Comparison of ENCODE assay signal across 8 cellular contexts in genomic region chr17:7856081-7856791, GRCh38. TPM values are rescaled to one million over a fixed set of nuclear protein-coding genes. Genes with fewer than 3 reads are reported as not detected.
A peak's percentile ranks its signal among the peaks of the same experiment; 100 is the strongest.
DNase-seq lines count a peak whose midpoint lies in the region; ATAC-seq and TF ChIP-seq lines count a peak whose summit lies in the region.

No MANE protein-coding gene starts in this region.

- peak overlapping the region; percentile 82 for H3K27ac ChIP-seq in RWPE2 (ENCODE audit: poor library complexity, severe bottlenecking)
- peak overlapping the region; percentile 88 for H3K27ac ChIP-seq in effector memory CD4-positive, alpha-beta T cell (ENCODE audit: insufficient read depth, low read length, poor library complexity, severe bottlenecking)

- ATAC-seq in RWPE2 (ENCODE audit: low read depth) (no peak), HG03196 (IDR thresholded peaks at IDR 0.05; ENCODE audit: unreplicated experiment) (no peak)

- H3K27me3 ChIP-seq in RWPE2 (ENCODE audit: insufficient read depth, poor library complexity, severe bottlenecking), result no peaks in the 10 kb centered on the region
- no peaks in the 10 kb centered on the region for H3K27me3 ChIP-seq in effector memory CD4-positive, alpha-beta T cell (replicated peaks; ENCODE audit: control insufficient read depth, insufficient read depth, low read length, poor library complexity, severe bottlenecking)

- H3K4me3 ChIP-seq in RWPE2 (ENCODE audit: severe bottlenecking), result peak overlapping the region; percentile 59
- peak overlapping the region; percentile 66 for H3K4me3 ChIP-seq in effector memory CD4-positive, alpha-beta T cell (ENCODE audit: insufficient read depth, low read depth, low read length, poor library complexity, severe bottlenecking)

- peaks cover 40% of the 10 kb centered on the region for H3K36me3 ChIP-seq in RWPE2 (ENCODE audit: low read depth)
- peaks cover 8% of the 10 kb centered on the region for H3K36me3 ChIP-seq in effector memory CD4-positive, alpha-beta T cell (ENCODE audit: control insufficient read depth, insufficient read depth, low read length)

- no peaks in the 10 kb centered on the region for H3K9me3 ChIP-seq in RWPE2 (ENCODE audit: severe bottlenecking)
- H3K9me3 ChIP-seq in effector memory CD4-positive, alpha-beta T cell (ENCODE audit: control insufficient read depth, low read length), result no peaks in the 10 kb centered on the region

- no peaks in the 10 kb centered on the region for H3K4me1 ChIP-seq in RWPE2 (ENCODE audit: insufficient read depth, poor library complexity, severe bottlenecking)
- H3K4me1 ChIP-seq in effector memory CD4-positive, alpha-beta T cell (ENCODE audit: control insufficient read depth, insufficient read depth, low read length, poor library complexity, severe bottlenecking), result peaks cover 38% of the 10 kb centered on the region

- TF ChIP-seq CTCF in RWPE2 (IDR thresholded peaks at IDR 0.05; ENCODE audit: poor library complexity, severe bottlenecking), result no peak

- DNase-seq in activated effector memory CD4-positive, alpha-beta T cell treated with anti-CD3 and anti-CD28 coated beads, Interleukin-2, amount 50 U/mL, for 16 hours, result peak; percentile 71
- DNase-seq in activated effector memory CD4-positive, alpha-beta T cell treated with Interleukin-2 at 50 U/mL for 16 hours, result no peak
- DNase-seq in RWPE2 (ENCODE audit: low spot score) (no peak), myocyte (ENCODE audit: low read depth) (peak; percentile 10), NCI-H446 (lab: John Stamatoyannopoulos, UW) (no peak), 8988T (no peak)
- DNase-seq in effector memory CD4-positive, alpha-beta T cell, result no peak

RNA-seq across cellular contexts. Expression of gene NAA38, which starts 1.1 kb away (rescaled TPM):
- 37.7 and 54.8 TPM in 2 replicates for total RNA-seq in myocyte
- polyA plus RNA-seq in myocyte (2012), result 155 TPM

RNA-seq across cellular contexts. Expression of gene TMEM88, which starts 1.4 kb away (rescaled TPM):
- total RNA-seq in myocyte, result 0.72 and 1.8 TPM in 2 replicates
- 1.3 TPM for polyA plus RNA-seq in myocyte (2012)

RNA-seq across cellular contexts. Expression of gene CYB5D1, which starts 1.6 kb away (rescaled TPM):
- 4.0 and 4.3 TPM in 2 replicates for total RNA-seq in myocyte
- polyA plus RNA-seq in myocyte (2012), result 8.8 TPM

RNA-seq across cellular contexts. Expression of gene KDM6B, which starts 22.2 kb away (rescaled TPM):
- 3.9 and 4.5 TPM in 2 replicates for total RNA-seq in myocyte
- polyA plus RNA-seq in myocyte (2012), result 14.2 TPM

RNA-seq across cellular contexts. Expression of gene CHD3, which starts 32.4 kb away (rescaled TPM):
- total RNA-seq in myocyte, result 104 and 140 TPM in 2 replicates
- 128 TPM for polyA plus RNA-seq in myocyte (2012)

Comparison
In these comparisons a context has a peak if more than half of its experiments do, and no peak if none do; other contexts are left out.
1. DNase-seq: peak in activated effector memory CD4-positive, alpha-beta T cell treated with anti-CD3 and anti-CD28 coated beads, Interleukin-2, amount 50 U/mL, for 16 hours (single experiment) and myocyte (single experiment); none in activated effector memory CD4-positive, alpha-beta T cell treated with Interleukin-2 at 50 U/mL for 16 hours (single experiment), RWPE2 (single experiment), effector memory CD4-positive, alpha-beta T cell (0 of 3), NCI-H446 (0 of 2) and 8988T (single experiment).